8 cellular contexts compared by ENCODE assay signal in genomic region chr1:110962892-110963665, GRCh38. TPM values are rescaled to one million over a fixed set of nuclear protein-coding genes. Genes with fewer than 3 reads are reported as not detected.
DNase-seq lines count a peak whose midpoint lies in the region; ATAC-seq and TF ChIP-seq lines count a peak whose summit lies in the region.

No MANE protein-coding gene starts in this region.

- H3K4me3 ChIP-seq in CD8-positive, alpha-beta memory T cell (ENCODE audit: low read length), result peak overlapping the region; percentile 80
- peak overlapping the region; percentile 87 for H3K4me3 ChIP-seq in fibroblast of the aortic adventitia (ENCODE audit: low read depth, low read length)

- peak overlapping the region; percentile 81 to 97 (median 89) for H3K4me3 Mint-ChIP-seq in CD8-positive, alpha-beta memory T cell
- peak overlapping the region; percentile 88 for H3K4me3 Mint-ChIP-seq in nephron progenitor cell

- H3K27ac Mint-ChIP-seq in CD8-positive, alpha-beta memory T cell, result peak overlapping the region; percentile 94 to 99 (median 98)
- peak overlapping the region; percentile 98 for H3K27ac Mint-ChIP-seq in nephron progenitor cell

- ATAC-seq in GM21515 (IDR thresholded peaks at IDR 0.05; ENCODE audit: unreplicated experiment), result peak; percentile 32
- peak; percentile 24 for ATAC-seq in stimulated activated naive CD8-positive, alpha-beta T cell treated with anti-CD3 and anti-CD28 coated beads, Interleukin-15, Interleukin-2, amounts not matched to agents 100 U/mL and 50 U/mL, for 24 hours

- DNase-seq in CD8-positive, alpha-beta memory T cell, result peak in 4 of 5 donors; percentile 38 to 75 (median 48)
- peak; percentile 85 for DNase-seq in KBM-7
- peak; percentile 86 for DNase-seq in RPMI7951 (ENCODE audit: low read depth)
- peak; percentile 49 for DNase-seq in activated effector memory CD4-positive, alpha-beta T cell treated with Interleukin-2 at 50 U/mL for 16 hours
- DNase-seq in fibroblast of the aortic adventitia (ENCODE audit: low read depth), result peak; percentile 87
- DNase-seq in nephron progenitor cell, result peak; percentile 48
- peak; percentile 64 for DNase-seq in stimulated activated naive CD8-positive, alpha-beta T cell treated with anti-CD3 and anti-CD28 coated beads, Interleukin-15, Interleukin-2, amounts not matched to agents 100 U/mL and 50 U/mL, for 24 hours

- no peaks in the 10 kb centered on the region for H3K36me3 ChIP-seq in CD8-positive, alpha-beta memory T cell (ENCODE audit: insufficient read depth, low read length)

- H3K9me3 Mint-ChIP-seq in CD8-positive, alpha-beta memory T cell, result peaks cover 38 to 63% (median 53%) of the 10 kb centered on the region in 5 donors
- H3K9me3 Mint-ChIP-seq in nephron progenitor cell, result peaks cover 70% of the 10 kb centered on the region

- peak; percentile 22 for TF ChIP-seq CTCF in fibroblast of the aortic adventitia (IDR thresholded peaks at IDR 0.05; ENCODE audit: insufficient read depth, low read length)
- no peak for TF ChIP-seq CTCF in nephron progenitor cell (IDR thresholded peaks at IDR 0.05)

- peaks cover 10 to 48% (median 39%) of the 10 kb centered on the region in 3 donors for H3K36me3 Mint-ChIP-seq in CD8-positive, alpha-beta memory T cell
- peaks cover 33% of the 10 kb centered on the region for H3K36me3 Mint-ChIP-seq in nephron progenitor cell (ENCODE audit: low read depth)

- peaks cover under 1% of the 10 kb centered on the region for H3K27me3 ChIP-seq in CD8-positive, alpha-beta memory T cell (ENCODE audit: insufficient read depth, low read length, poor library complexity, severe bottlenecking)

- in situ Hi-C loops in KBM-7 (cut with MboI; ENCODE audit: low pct_unique_long_range_greater_than_20kb, low sequenced_read_pairs), result no loop called here

- H3K27ac ChIP-seq in CD8-positive, alpha-beta memory T cell (ENCODE audit: low read depth, low read length), result peak overlapping the region; percentile 99

- peaks cover 5 to 7% of the 10 kb centered on the region in 2 donors for H3K27me3 Mint-ChIP-seq in CD8-positive, alpha-beta memory T cell
- peaks cover 9% of the 10 kb centered on the region for H3K27me3 Mint-ChIP-seq in nephron progenitor cell (ENCODE audit: low read depth, poor library complexity)

- POLR2A ChIA-PET in CD8-positive, alpha-beta memory T cell (lab: Charles Lee), result interaction anchor here (1.0 to 2.0 kb wide), 7 partner anchors 29 to 624 kb away, joined by 3 to 13 read pairs (median 7); partner anchors contain the start of genes CD53 and RBM15

- H3K4me1 ChIP-seq in CD8-positive, alpha-beta memory T cell (ENCODE audit: insufficient read depth, low read length), result peaks cover 23% of the 10 kb centered on the region

- H3K4me1 Mint-ChIP-seq in CD8-positive, alpha-beta memory T cell, result peaks cover 41 to 50% (median 43%) of the 10 kb centered on the region in 3 donors
- H3K4me1 Mint-ChIP-seq in nephron progenitor cell, result peaks cover 6% of the 10 kb centered on the region

- CTCF ChIA-PET in CD8-positive, alpha-beta memory T cell (lab: Charles Lee), result interaction anchor here (1.0 to 1.3 kb wide), 3 partner anchors 89 to 178 kb away, joined by 3 to 4 read pairs (median 3); partner anchors contain the start of gene CD53

- H3K9me3 ChIP-seq in CD8-positive, alpha-beta memory T cell (ENCODE audit: low read length), result peaks cover 9% of the 10 kb centered on the region

RNA-seq across cellular contexts. Expression of gene LRIF1, which starts 0.6 kb away (rescaled TPM):
- 10 to 100 TPM; 14.1 to 15.6 TPM for total RNA-seq in CD8-positive, alpha-beta memory T cell
- 30.2 TPM for polyA plus RNA-seq in CD8-positive, alpha-beta memory T cell
- total RNA-seq in RPMI7951 (2014; rRNA removed; shearing (Covaris generic)), result 32.3 and 44.7 TPM in 2 replicates
- total RNA-seq in fibroblast of the aortic adventitia (ENCODE audit: low replicate concordance), result 15.2 and 19.5 TPM in 2 replicates

Comparison
In these comparisons a context has a peak if more than half of its experiments do, and no peak if none do; other contexts are left out.
1. Peak in every context shown above with its lines: DNase-seq, ATAC-seq, H3K4me3 ChIP-seq and H3K27ac ChIP-seq.